ENCODE assay signal across 12 cellular contexts in the genomic region with DNA sequence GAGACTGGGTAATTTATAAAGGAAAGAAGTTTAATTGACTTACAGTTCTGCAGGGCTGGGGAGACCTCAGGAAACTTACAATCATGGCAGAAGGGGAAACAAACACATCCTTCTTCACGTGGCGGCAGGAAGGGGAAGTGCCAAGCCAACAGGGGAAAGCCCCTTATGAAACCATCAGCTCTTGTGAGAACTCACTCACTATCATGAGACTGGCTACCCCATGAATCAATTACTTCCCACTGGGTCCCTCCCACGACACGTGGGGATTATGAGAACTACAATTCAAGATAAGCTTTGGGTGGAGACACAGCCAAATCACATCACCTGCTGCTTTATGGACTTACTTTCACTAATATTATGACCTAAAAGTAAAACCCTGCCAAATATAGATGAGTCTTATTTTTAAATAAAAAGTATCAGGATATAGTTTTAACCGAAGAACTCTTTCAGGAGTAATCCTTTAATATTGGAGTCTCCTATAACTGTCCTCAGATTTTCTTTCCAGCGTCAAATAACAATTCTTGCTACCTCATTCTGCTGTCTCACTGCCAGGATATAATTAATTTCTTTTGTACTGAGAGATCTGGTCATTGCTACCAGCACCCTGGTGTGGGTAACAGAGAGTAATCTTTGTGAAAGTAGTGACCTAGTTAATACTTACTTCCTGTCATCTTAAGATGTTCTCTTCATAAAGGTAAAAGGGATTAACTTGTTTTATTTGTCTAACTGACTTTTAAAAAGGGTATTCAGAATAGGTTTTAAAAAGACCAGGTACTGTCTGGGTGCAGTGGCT.
A peak's percentile ranks its signal among the peaks of the same experiment; 100 is the strongest.
DNase-seq lines count a peak whose midpoint lies in the region; FAIRE-seq and TF ChIP-seq lines count a peak whose summit lies in the region.
"Had no signal": no experiment of that assay in that cellular context is flagged by ENCODE, and none has a peak within 500 bp of the region (broad histone marks: within the 10 kb centered on the region; RNA-seq: fewer than 3 reads in every experiment).

No MANE protein-coding gene starts in this region.

- peak overlapping the region; percentile 35; the same call in 1 of the 2 replicates for H3K4me2 ChIP-seq in KMS-11

- TF ChIP-seq CTCF in KMS-11 (conservative IDR thresholded peaks at IDR 0.05; ENCODE audit: low read depth, low read length) (no peak), progenitor cell of endocrine pancreas (IDR thresholded peaks at IDR 0.05; ENCODE audit: unreplicated experiment) (no peak)

- peaks cover 18% of the 10 kb centered on the region for H3K4me1 ChIP-seq in KMS-11 (ENCODE audit: low read depth, poor library complexity, severe bottlenecking)
- H3K4me1 ChIP-seq: thyroid gland had no signal

- no peaks in the 10 kb centered on the region for H3K27me3 ChIP-seq in KMS-11 (ENCODE audit: insufficient read depth, low read depth)
- H3K27me3 ChIP-seq: thyroid gland had no signal

- no peak overlapping the region for H3K27ac Mint-ChIP-seq in activated naive CD4-positive, alpha-beta T cell treated with anti-CD3 and anti-CD28 coated beads, Interleukin-2, amount 10 ng/mL, durations not matched to agents 7 days and 5 days
- H3K27ac Mint-ChIP-seq in progenitor cell of endocrine pancreas, result peak overlapping the region; percentile 41

- H2AFZ ChIP-seq in KMS-11 (ENCODE audit: low read depth), result no peak overlapping the region

- no peaks in the 10 kb centered on the region for H4K20me1 ChIP-seq in KMS-11 (ENCODE audit: insufficient read depth)

- H3K4me1 Mint-ChIP-seq in activated naive CD4-positive, alpha-beta T cell treated with anti-CD3 and anti-CD28 coated beads, Interleukin-2, amount 10 ng/mL, durations not matched to agents 7 days and 5 days, result peaks cover 12% of the 10 kb centered on the region
- no peaks in the 10 kb centered on the region for H3K4me1 Mint-ChIP-seq in progenitor cell of endocrine pancreas (ENCODE audit: low read depth)

- CTCF ChIA-PET in activated naive CD4-positive, alpha-beta T cell treated with anti-CD3 and anti-CD28 coated beads, Interleukin-2, amount 10 ng/mL, durations not matched to agents 7 days and 5 days (lab: Charles Lee), result no interaction called here

- no peak for FAIRE-seq in GM19239 (lab: Jason Lieb, UNC)

- H3K27me3 Mint-ChIP-seq in activated naive CD4-positive, alpha-beta T cell treated with anti-CD3 and anti-CD28 coated beads, Interleukin-2, amount 10 ng/mL, durations not matched to agents 7 days and 5 days, result no peaks in the 10 kb centered on the region
- H3K27me3 Mint-ChIP-seq in progenitor cell of endocrine pancreas, result no peaks in the 10 kb centered on the region
- H3K27me3 Mint-ChIP-seq: naive thymus-derived CD8-positive, alpha-beta T cell had no signal

- no peak overlapping the region for H3K9ac ChIP-seq in KMS-11

- no peak overlapping the region; the same call in 1 of the 2 replicates for H3K27ac ChIP-seq in KMS-11
- no peak overlapping the region for H3K27ac ChIP-seq in substantia nigra (ENCODE audit: low read depth, low read length, poor library complexity, severe bottlenecking)
- H3K27ac ChIP-seq: SK-N-MC, thyroid gland had no signal

- peak; percentile 12 for DNase-seq in GF-D8 (lab: John Stamatoyannopoulos, UW)
- peak; percentile 43 for DNase-seq in activated naive CD4-positive, alpha-beta T cell treated with anti-CD3 and anti-CD28 coated beads, Interleukin-2, amount 10 ng/mL, durations not matched to agents 7 days and 5 days
- no peak for DNase-seq in progenitor cell of endocrine pancreas (ENCODE audit: low spot score, unreplicated experiment)
- DNase-seq in inferior parietal cortex (ENCODE audit: extremely low spot score), result no peak
- no peak for DNase-seq in substantia nigra (lab: John Stamatoyannopoulos, UW)
- DNase-seq in GM19239 (ENCODE audit: insufficient read length, low spot score), result no peak
- no peak for DNase-seq in NCI-H774 (lab: John Stamatoyannopoulos, UW)
- DNase-seq: NCI-H2171, thyroid gland had no signal

- H3K36me3 ChIP-seq in KMS-11 (ENCODE audit: insufficient read depth), result no peaks in the 10 kb centered on the region
- H3K36me3 ChIP-seq: thyroid gland had no signal

- no peaks in the 10 kb centered on the region for H3K79me2 ChIP-seq in KMS-11 (ENCODE audit: insufficient read depth, low read depth)

- no peak overlapping the region for H3K4me3 ChIP-seq in KMS-11 (IDR thresholded peaks at IDR 0.05; ENCODE audit: insufficient read depth, low read depth, low read length)
- H3K4me3 ChIP-seq: SK-N-MC, thyroid gland had no signal

- no peak overlapping the region for H3K4me3 Mint-ChIP-seq in activated naive CD4-positive, alpha-beta T cell treated with anti-CD3 and anti-CD28 coated beads, Interleukin-2, amount 10 ng/mL, durations not matched to agents 7 days and 5 days
- no peak overlapping the region for H3K4me3 Mint-ChIP-seq in progenitor cell of endocrine pancreas (ENCODE audit: low read depth)
- H3K4me3 Mint-ChIP-seq: naive thymus-derived CD8-positive, alpha-beta T cell had no signal

- peaks cover 31% of the 10 kb centered on the region for H3K36me3 Mint-ChIP-seq in activated naive CD4-positive, alpha-beta T cell treated with anti-CD3 and anti-CD28 coated beads, Interleukin-2, amount 10 ng/mL, durations not matched to agents 7 days and 5 days
- H3K36me3 Mint-ChIP-seq in progenitor cell of endocrine pancreas (ENCODE audit: insufficient read depth), result peaks cover 22% of the 10 kb centered on the region

- H3K9me3 Mint-ChIP-seq in activated naive CD4-positive, alpha-beta T cell treated with anti-CD3 and anti-CD28 coated beads, Interleukin-2, amount 10 ng/mL, durations not matched to agents 7 days and 5 days, result peaks cover 11% of the 10 kb centered on the region
- no peaks in the 10 kb centered on the region for H3K9me3 Mint-ChIP-seq in progenitor cell of endocrine pancreas (ENCODE audit: low read depth)

Comparison
In these comparisons a context has a peak if more than half of its experiments do, and no peak if none do; other contexts are left out.
1. DNase-seq: peak in GF-D8 (single experiment) and activated naive CD4-positive, alpha-beta T cell treated with anti-CD3 and anti-CD28 coated beads, Interleukin-2, amount 10 ng/mL, durations not matched to agents 7 days and 5 days (single experiment); none in progenitor cell of endocrine pancreas (single experiment), inferior parietal cortex (single experiment), substantia nigra (0 of 49), GM19239 (single experiment) and NCI-H774 (single experiment).